Comparison of ENCODE assay signal across 1 cellular context in genomic region chr19:5953680-5954213, GRCh38.
TF ChIP-seq lines count a peak whose summit lies in the region.

No MANE protein-coding gene starts in this region.

TF ChIP-seq in H1, 55 proteins besides CTCF, POLR2A, EP300 and RAD21 (continued from another document):
- TF ChIP-seq E2F6 (IDR thresholded peaks at IDR 0.05) (no peak), GTF2F1 (IDR thresholded peaks at IDR 0.05; ENCODE audit: borderline replicate concordance, low read depth, low read length) (no peak), MAFK (IDR thresholded peaks at IDR 0.05; ENCODE audit: low read depth, low read length) (no peak), KDM4A (IDR thresholded peaks at IDR 0.05; ENCODE audit: low read depth, low read length, severe bottlenecking) (no peak), SAP30 (IDR thresholded peaks at IDR 0.05; ENCODE audit: insufficient read depth, insufficient replicate concordance, low read length) (no peak)
